Comparison of ENCODE assay signal across 11 cellular contexts in the genomic region with DNA sequence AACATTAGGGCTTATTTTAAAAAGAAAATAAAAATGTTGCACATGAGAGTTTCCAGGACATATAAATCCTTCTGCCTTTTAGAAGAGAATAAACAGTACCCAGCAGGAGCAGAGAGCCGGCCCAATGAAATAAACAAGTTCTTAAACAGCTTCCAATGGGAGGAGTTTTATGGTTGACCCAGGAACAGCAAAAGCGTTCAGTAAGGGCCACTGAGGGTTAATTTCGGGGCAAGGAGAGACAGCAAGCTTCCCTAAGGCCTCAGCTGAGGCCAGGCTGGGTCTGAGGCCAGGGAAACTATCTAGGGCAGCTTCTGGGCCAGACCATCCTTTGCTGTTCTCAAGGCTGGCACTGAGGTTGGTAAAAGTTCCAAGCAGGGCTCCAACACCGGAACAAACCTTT. TPM values are rescaled to one million over a fixed set of nuclear protein-coding genes. Genes with fewer than 3 reads are reported as not detected.
DNase-seq lines count a peak whose midpoint lies in the region; ATAC-seq and TF ChIP-seq lines count a peak whose summit lies in the region.
"Had no signal": no experiment of that assay in that cellular context is flagged by ENCODE, and none has a peak within 500 bp of the region (broad histone marks: within the 10 kb centered on the region; RNA-seq: fewer than 3 reads in every experiment).

No MANE protein-coding gene starts in this region.

- peak overlapping the region; percentile 44; the same call in 1 of the 2 replicates for H2AK5ac ChIP-seq in IMR-90 (ENCODE audit: low read depth, low read length)

- no peaks in the 10 kb centered on the region for H3K9me2 ChIP-seq in OCI-LY7 (ENCODE audit: insufficient read depth, low read length)

- DNase-seq in IMR-90 (no peak), colonic mucosa (peak; percentile 29), lower lobe of right lung (no peak), stomach (no peak), OCI-LY7 (ENCODE audit: low spot score) (no peak), GM20000 (ENCODE audit: low spot score) (no peak)
- DNase-seq in activated CD8-positive, alpha-beta memory T cell treated with anti-CD3 and anti-CD28 coated beads, Interleukin-2, amount 50 U/mL, for 48 hours, result no peak
- DNase-seq: cortex of kidney; stimulated activated CD4-positive, alpha-beta T cell treated with anti-CD3 and anti-CD28 coated beads, Interleukin-2, amount 100 ng/mL, for 48 hours; SW 1271 had no signal

- TF ChIP-seq CTCF in IMR-90 (conservative IDR thresholded peaks at IDR 0.05; ENCODE audit: low read depth, low read length) (no peak), colonic mucosa (IDR thresholded peaks at IDR 0.05) (no peak), lower lobe of right lung (IDR thresholded peaks at IDR 0.05) (no peak), stomach (IDR thresholded peaks at IDR 0.05) (no peak), OCI-LY7 (conservative IDR thresholded peaks at IDR 0.05; ENCODE audit: low read length) (no peak), GM20000 (IDR thresholded peaks at IDR 0.05; ENCODE audit: extremely low read depth, missing control alignments) (no peak)

- H3K9ac ChIP-seq in IMR-90 (ENCODE audit: low read depth, low read length), result peak overlapping the region; percentile 70
- H3K9ac ChIP-seq in colonic mucosa (ENCODE audit: low read depth in 2 of 2, low read length in 2 of 2), result peak overlapping the region; percentile 33 to 62

- no peaks in the 10 kb centered on the region for H3K9me3 ChIP-seq in IMR-90 (ENCODE audit: control insufficient read depth, insufficient read depth, low read length)
- H3K9me3 ChIP-seq in colonic mucosa, result no peaks in the 10 kb centered on the region
- H3K9me3 ChIP-seq in lower lobe of right lung, result no peaks in the 10 kb centered on the region
- H3K9me3 ChIP-seq in stomach, result no peaks in the 10 kb centered on the region
- H3K9me3 ChIP-seq in OCI-LY7 (ENCODE audit: low read length), result no peaks in the 10 kb centered on the region

- H2BK15ac ChIP-seq in IMR-90 (ENCODE audit: low read depth, low read length), result peak overlapping the region; percentile 60; the same call in 1 of the 3 replicates

- POLR2A ChIA-PET in IMR-90 (lab: Charles Lee; ENCODE audit: unreplicated experiment), result no interaction called here
- POLR2A ChIA-PET in OCI-LY7 (lab: Charles Lee), result interaction anchor here (0.6 to 1.0 kb wide), 2 partner anchors 8 to 70 kb away, joined by 3 to 4 read pairs; no protein-coding TSS in a partner anchor

- H2BK20ac ChIP-seq in IMR-90 (ENCODE audit: low read depth, low read length), result peak overlapping the region; percentile 18; the same call in 1 of the 2 replicates

- H3K9me1 ChIP-seq in IMR-90 (ENCODE audit: insufficient read depth, low read length), result no peaks in the 10 kb centered on the region; the same call in 1 of the 2 replicates

- in situ Hi-C loops in IMR-90 (cut with MboI; ENCODE audit: low sequenced_read_pairs), result loop anchor here (25.0 kb wide), 1 partner anchor 109 kb away; no protein-coding TSS in a partner anchor

- H3K27me3 ChIP-seq in IMR-90 (ENCODE audit: control insufficient read depth, insufficient read depth, low read length), result no peaks in the 10 kb centered on the region
- H3K27me3 ChIP-seq in colonic mucosa, result no peaks in the 10 kb centered on the region
- peaks cover 27% of the 10 kb centered on the region for H3K27me3 ChIP-seq in lower lobe of right lung (ENCODE audit: low read depth)
- peaks cover 0 to 17% (median 0%) of the 10 kb centered on the region in 3 donors for H3K27me3 ChIP-seq in stomach

- WGBS in IMR-90 (ENCODE audit: extremely low coverage in 2 of 2, insufficient read length in 1 of 2), 2 experiments, result 0% methylated on average over 1 of the region's 4 CpGs; no CpG with 5 or more reads in 1 of the 2 experiments
- 9 to 23% (median 11%) methylated on average over 4 of the region's 4 CpGs for WGBS in stomach, 5 donors

- intact Hi-C loops in IMR-90 (cut with micrococcal nuclease), result loop anchor here (5.0 kb wide), 3 partner anchors 164 to 519 kb away; no protein-coding TSS in a partner anchor
- intact Hi-C loops in colonic mucosa (cut with DNase I), result loop anchor here (5.0 to 10.0 kb wide), 3 partner anchors 114 to 527 kb away; no protein-coding TSS in a partner anchor
- intact Hi-C loops in lower lobe of right lung (cut with DNase I), result no loop called here
- intact Hi-C loops in stomach (cut with DNase I; ENCODE audit: low total_unique reads), result loop anchor here (10.0 kb wide), 1 partner anchor 107 kb away; no protein-coding TSS in a partner anchor
- intact Hi-C loops in OCI-LY7 (cut with micrococcal nuclease; ENCODE audit: unreplicated experiment), result no loop called here

- peak overlapping the region; percentile 81 for H3K4me2 ChIP-seq in IMR-90 (ENCODE audit: low read depth, low read length)
- H3K4me2 ChIP-seq in OCI-LY7 (ENCODE audit: low read length), result no peak overlapping the region

- no peaks in the 10 kb centered on the region for H3K79me2 ChIP-seq in OCI-LY7 (ENCODE audit: insufficient read depth, low read depth, low read length)

- H3K4me3 ChIP-seq in IMR-90 (ENCODE audit: insufficient read depth, low read depth, low read length) (peak overlapping the region; percentile 71), colonic mucosa (peak overlapping the region; percentile 44), lower lobe of right lung (peak overlapping the region; percentile 58), stomach (peak overlapping the region; percentile 64 to 68 (median 64)), OCI-LY7 (ENCODE audit: low read depth, low read length, poor library complexity, severe bottlenecking) (no peak overlapping the region)

- peak overlapping the region; percentile 79 for H3K18ac ChIP-seq in IMR-90 (ENCODE audit: low read depth, low read length)

- TF ChIP-seq POLR2A in IMR-90 (IDR thresholded peaks at IDR 0.05; ENCODE audit: low read depth, low read length) (no peak), stomach (IDR thresholded peaks at IDR 0.05) (no peak)

- no peak for ATAC-seq in IMR-90 (ENCODE audit: low read depth)
- ATAC-seq in lower lobe of right lung, result no peak
- no peak for ATAC-seq in HG03175 (IDR thresholded peaks at IDR 0.05; ENCODE audit: unreplicated experiment)

- CTCF ChIA-PET in IMR-90 (lab: Yijun Ruan, JAX) (interaction anchor here (0.5 to 1.9 kb wide), 5 partner anchors 74 to 119 kb away, joined by 3 to 10 read pairs (median 4); no protein-coding TSS in a partner anchor), OCI-LY7 (lab: Charles Lee; ENCODE audit: unreplicated experiment) (no interaction called here)

- H4K8ac ChIP-seq in IMR-90 (ENCODE audit: low read depth in 2 of 2, low read length in 2 of 2), result peak overlapping the region; percentile 8 to 66; a peak in 2 of 4 replicates

- H2AFZ ChIP-seq in IMR-90 (replicated peaks; ENCODE audit: low read length, poor library complexity), result peak overlapping the region; percentile 72
- no peak overlapping the region for H2AFZ ChIP-seq in OCI-LY7 (ENCODE audit: low read length)

- H2BK5ac ChIP-seq in IMR-90 (ENCODE audit: low read depth, low read length, poor library complexity, severe bottlenecking), result peak overlapping the region; percentile 22

- peak overlapping the region; percentile 58 for H4K5ac ChIP-seq in IMR-90 (ENCODE audit: low read depth, low read length)

- no TSS peak for BruUV-seq in IMR-90 (replicated peaks; lab: Mats Ljungman, UMichigan)
- BruUV-seq in OCI-LY7 (replicated peaks; lab: Mats Ljungman, UMichigan), result no TSS peak

- no peak overlapping the region for H4K91ac ChIP-seq in IMR-90 (ENCODE audit: insufficient read depth, low read depth, low read length)

- no peak for TF ChIP-seq EP300 in stomach (IDR thresholded peaks at IDR 0.05)

- H2BK120ac ChIP-seq in IMR-90 (ENCODE audit: low read depth, low read length), result peak overlapping the region; percentile 78

- peak overlapping the region; percentile 83 for H3K4ac ChIP-seq in IMR-90 (ENCODE audit: low read depth, low read length)

- peak overlapping the region; percentile 93 for H3K27ac ChIP-seq in IMR-90 (ENCODE audit: insufficient read depth, low read length)
- H3K27ac ChIP-seq in colonic mucosa, result peak overlapping the region; percentile 56
- peak overlapping the region; percentile 31 for H3K27ac ChIP-seq in lower lobe of right lung
- peak overlapping the region; percentile 73 to 92 (median 84) for H3K27ac ChIP-seq in stomach
- no peak overlapping the region for H3K27ac ChIP-seq in OCI-LY7 (ENCODE audit: low read depth, low read length, poor library complexity, severe bottlenecking)

- H3K56ac ChIP-seq in IMR-90 (ENCODE audit: extremely low read depth, insufficient read depth, low read length), result peak overlapping the region; percentile 46; the same call in 1 of the 2 replicates

- peaks cover 12 to 55% of the 10 kb centered on the region in 2 experiments for H3K79me1 ChIP-seq in IMR-90 (ENCODE audit: low read depth in 1 of 2, low read length in 2 of 2)

- peak overlapping the region; percentile 12 for H2AK9ac ChIP-seq in IMR-90 (replicated peaks; ENCODE audit: low read depth, low read length, poor library complexity)

- no peak for TF ChIP-seq RAD21 in IMR-90 (IDR thresholded peaks at IDR 0.05; ENCODE audit: low read length)

- H4K20me1 ChIP-seq in IMR-90 (ENCODE audit: insufficient read depth, low read length) (peaks cover 38% of the 10 kb centered on the region; the same call in 1 of the 2 replicates), OCI-LY7 (ENCODE audit: insufficient read depth, low read length) (no peaks in the 10 kb centered on the region)

- H3K23ac ChIP-seq in IMR-90 (ENCODE audit: low read depth, low read length), result peak overlapping the region; percentile 55

- dilution Hi-C loops in IMR-90 (cut with HindIII; ENCODE audit: low sequenced_read_pairs, unreplicated experiment), result loop anchor here (25.0 kb wide), 1 partner anchor 109 kb away; no protein-coding TSS in a partner anchor

- peaks cover 5% of the 10 kb centered on the region; the same call in 1 of the 2 replicates for H3K4me1 ChIP-seq in IMR-90 (ENCODE audit: control insufficient read depth, insufficient read depth, low read length)
- no peaks in the 10 kb centered on the region for H3K4me1 ChIP-seq in colonic mucosa
- no peaks in the 10 kb centered on the region for H3K4me1 ChIP-seq in lower lobe of right lung
- H3K4me1 ChIP-seq in stomach, result peaks cover 15 to 79% (median 39%) of the 10 kb centered on the region in 4 donors
- H3K4me1 ChIP-seq in OCI-LY7 (ENCODE audit: insufficient read depth, low read length, poor library complexity, severe bottlenecking), result no peaks in the 10 kb centered on the region

- peak overlapping the region; percentile 17; the same call in 1 of the 2 replicates for H3K14ac ChIP-seq in IMR-90 (replicated peaks; ENCODE audit: low read depth, low read length)

- H3K36me3 ChIP-seq in IMR-90 (ENCODE audit: control insufficient read depth, insufficient read depth, low read length) (peaks cover 2% of the 10 kb centered on the region; the same call in 1 of the 2 replicates), colonic mucosa (no peaks in the 10 kb centered on the region), lower lobe of right lung (no peaks in the 10 kb centered on the region), stomach (no peaks in the 10 kb centered on the region), OCI-LY7 (ENCODE audit: insufficient read depth, low read length) (no peaks in the 10 kb centered on the region)

RNA-seq across cellular contexts. Expression of a gene that starts 3.4 kb away (rescaled TPM):
- total RNA-seq in IMR-90 (2012; rRNA removed) (17.0 and 17.8 TPM in 2 replicates), colonic mucosa (10 to 100 TPM; 13.6 to 19.1 TPM), lower lobe of right lung (16.0 TPM), stomach (100 to 1,000 TPM in 2 of 5 donors, 10 to 100 TPM in 3; 57.1 to 174 (median 80.6) TPM), OCI-LY7 (2022) (0.48 and 0.95 TPM in 2 replicates)
- polyA plus RNA-seq in IMR-90 (2012; rRNA removed) (9.4 and 10.3 TPM in 2 replicates), stomach (10 to 100 TPM; 21.9 to 38.6 (median 26.3) TPM)
- polyA plus RNA-seq in IMR-90 (2012; cell fraction: cytosol; rRNA removed), result 7.3 and 11.3 TPM in 2 replicates
- 14.4 and 24.7 TPM in 2 replicates for polyA plus RNA-seq in IMR-90 (2012; cell fraction: nucleus; rRNA removed; ENCODE audit: low replicate concordance)
- total RNA-seq in OCI-LY7 (2014; rRNA removed; shearing (Covaris generic)), result not detected in 2 replicates

Comparison
In these comparisons a context has a peak if more than half of its experiments do, and no peak if none do; other contexts are left out.
1. intact Hi-C loops: an anchor here in IMR-90 (5.0 kb wide), colonic mucosa (5.0 to 10.0 kb wide) and stomach (10.0 kb wide); none called in lower lobe of right lung and OCI-LY7.